Comparison of ENCODE assay signal across 14 cellular contexts in the genomic region with DNA sequence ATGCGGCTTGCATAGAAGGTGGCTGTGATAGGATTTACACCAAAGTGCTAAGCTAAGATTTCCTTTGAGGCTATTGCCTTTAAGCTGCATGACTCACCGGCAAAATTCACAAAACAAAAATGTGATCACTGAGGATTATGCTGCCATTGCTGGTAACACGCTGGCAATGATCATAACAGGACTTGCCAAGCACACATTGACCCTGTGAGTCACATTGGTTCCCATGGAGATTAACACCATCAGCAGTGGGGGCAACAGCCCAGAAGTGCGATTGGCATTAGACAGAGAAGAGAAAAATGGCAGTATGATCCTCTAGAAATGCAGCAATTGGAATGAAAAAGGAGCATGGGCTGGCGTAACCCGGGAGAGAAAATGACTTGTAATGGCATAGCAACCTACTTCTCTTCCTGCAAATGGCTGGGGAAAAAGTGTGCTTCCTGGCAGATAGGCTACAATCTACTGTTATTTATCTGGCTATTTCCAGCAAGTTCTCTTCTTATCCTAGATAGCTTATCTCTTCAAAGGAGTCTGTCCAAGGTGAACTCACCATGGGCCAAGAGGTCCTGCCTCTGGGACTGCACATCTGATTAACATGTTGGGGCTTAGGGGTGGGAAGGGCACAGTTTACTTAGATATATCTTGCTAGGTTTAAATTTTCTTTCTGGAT.
DNase-seq lines count a peak whose midpoint lies in the region; ATAC-seq, FAIRE-seq and TF ChIP-seq lines count a peak whose summit lies in the region.
"Had no signal": no experiment of that assay in that cellular context is flagged by ENCODE, and none has a peak within 500 bp of the region (broad histone marks: within the 10 kb centered on the region; RNA-seq: fewer than 3 reads in every experiment).

No MANE protein-coding gene starts in this region.

- H3K4me3 ChIP-seq in HAP-1, result no peak overlapping the region
- H3K4me3 ChIP-seq in astrocyte (ENCODE audit: insufficient read depth, low read depth, low read length), result no peak overlapping the region
- no peak overlapping the region for H3K4me3 ChIP-seq in kidney epithelial cell (ENCODE audit: low read depth, low read length)

- TF ChIP-seq CTCF in astrocyte (IDR thresholded peaks at IDR 0.05; ENCODE audit: insufficient read depth, low read depth, low read length), result no peak
- no peak for TF ChIP-seq CTCF in kidney epithelial cell (IDR thresholded peaks at IDR 0.05; ENCODE audit: insufficient read depth, low read length, poor library complexity, severe bottlenecking)
- TF ChIP-seq CTCF in glutamatergic neuron (IDR thresholded peaks at IDR 0.05; ENCODE audit: partially characterized antibody, unreplicated experiment), result no peak

- FAIRE-seq in astrocyte (lab: Jason Lieb, UNC), result peak; percentile 94
- FAIRE-seq: GM18507, H1 had no signal

- no peak for ATAC-seq in HG02798 (IDR thresholded peaks at IDR 0.05; ENCODE audit: poor library complexity, unreplicated experiment)

- H3K36me3 Mint-ChIP-seq in astrocyte (ENCODE audit: low read depth, unreplicated experiment) (no peaks in the 10 kb centered on the region), glutamatergic neuron (ENCODE audit: unreplicated experiment) (peaks cover 14% of the 10 kb centered on the region)

- H3K4me1 ChIP-seq in HAP-1, result no peaks in the 10 kb centered on the region; the same call in 1 of the 2 replicates
- H3K4me1 ChIP-seq in astrocyte (ENCODE audit: insufficient read depth, low read length), result peaks cover 17% of the 10 kb centered on the region

- H3K9me3 Mint-ChIP-seq in astrocyte (ENCODE audit: unreplicated experiment) (peaks cover 6% of the 10 kb centered on the region), glutamatergic neuron (ENCODE audit: unreplicated experiment) (peaks cover 2% of the 10 kb centered on the region)
- H3K9me3 Mint-ChIP-seq: activated T-helper 2 cell treated with anti-CD3 and anti-CD28 coated beads, Interferon-gamma antibody, Interleukin-2, Interleukin-4, amounts not matched to agents 10 μg/mL and 5 μg/mL and 100 μg/mL, durations not matched to agents 14 hours and 24 hours and 36 hours had no signal

- H3K4me3 Mint-ChIP-seq in astrocyte (ENCODE audit: unreplicated experiment) (no peak overlapping the region), glutamatergic neuron (ENCODE audit: unreplicated experiment) (no peak overlapping the region)

- H3K36me3 ChIP-seq in HAP-1 (replicated peaks) (no peaks in the 10 kb centered on the region), astrocyte (ENCODE audit: insufficient read depth, low read length) (no peaks in the 10 kb centered on the region), kidney epithelial cell (ENCODE audit: control insufficient read depth, insufficient read depth, low read length) (no peaks in the 10 kb centered on the region)

- no peaks in the 10 kb centered on the region for H3K79me2 ChIP-seq in astrocyte (ENCODE audit: insufficient read depth, low read length)

- in situ Hi-C loops in HAP-1 (cut with MboI; ENCODE audit: low sequenced_read_pairs), result loop anchor here (10.0 kb wide), 1 partner anchor 260 kb away; no protein-coding TSS in a partner anchor

- peak overlapping the region; percentile 75 for H3K27ac ChIP-seq in astrocyte (ENCODE audit: low read depth, low read length)
- H3K27ac ChIP-seq: C4-2B had no signal

- H3K4me2 ChIP-seq in astrocyte (ENCODE audit: low read length), result peak overlapping the region; percentile 71

- H3K27me3 Mint-ChIP-seq in astrocyte (ENCODE audit: low read depth, unreplicated experiment) (no peaks in the 10 kb centered on the region), glutamatergic neuron (ENCODE audit: unreplicated experiment) (peaks cover 2% of the 10 kb centered on the region)

- peak; percentile 49 for DNase-seq in A172 (ENCODE audit: low spot score)
- DNase-seq in HAP-1 (ENCODE audit: low spot score in 2 of 2), result peak; percentile 11 to 12
- peak; percentile 96 for DNase-seq in astrocyte (ENCODE audit: low read depth)
- peak; percentile 26 for DNase-seq in kidney epithelial cell (ENCODE audit: low read depth)
- DNase-seq in NOMO-1 treated with dmso at 0.1 percent for 144 hours (lab: John Stamatoyannopoulos, UW; ENCODE audit: unreplicated experiment), result no peak
- no peak for DNase-seq in glutamatergic neuron
- no peak for DNase-seq in activated gamma-delta T cell treated with Interleukin-2 at 50 U/mL for 16 hours
- DNase-seq: erythroblast, NCI-H510A had no signal

- peak overlapping the region; percentile 14 for H3K9ac ChIP-seq in astrocyte (ENCODE audit: low read length)

- H3K4me1 Mint-ChIP-seq in astrocyte (ENCODE audit: low read depth, unreplicated experiment), result peaks cover 10% of the 10 kb centered on the region
- peaks cover 3% of the 10 kb centered on the region for H3K4me1 Mint-ChIP-seq in glutamatergic neuron (ENCODE audit: low read depth, unreplicated experiment)

- peak overlapping the region; percentile 62 for H2AFZ ChIP-seq in astrocyte (ENCODE audit: low read depth, low read length)

- H3K27ac Mint-ChIP-seq in astrocyte (ENCODE audit: unreplicated experiment) (no peak overlapping the region), glutamatergic neuron (ENCODE audit: unreplicated experiment) (no peak overlapping the region)
- H3K27ac Mint-ChIP-seq: activated T-helper 2 cell treated with anti-CD3 and anti-CD28 coated beads, Interferon-gamma antibody, Interleukin-2, Interleukin-4, amounts not matched to agents 10 μg/mL and 5 μg/mL and 100 μg/mL, durations not matched to agents 14 hours and 24 hours and 36 hours had no signal

- peaks cover 8% of the 10 kb centered on the region for H3K27me3 ChIP-seq in HAP-1 (ENCODE audit: low read depth)
- H3K27me3 ChIP-seq in astrocyte (ENCODE audit: insufficient read depth, low read length), result no peaks in the 10 kb centered on the region
- peaks cover 2% of the 10 kb centered on the region for H3K27me3 ChIP-seq in kidney epithelial cell (ENCODE audit: control insufficient read depth, insufficient read depth, low read length)

- H3K9me3 ChIP-seq in HAP-1, result no peaks in the 10 kb centered on the region; the same call in 1 of the 2 replicates
- H3K9me3 ChIP-seq in astrocyte (ENCODE audit: insufficient read depth, low read depth, low read length), result no peaks in the 10 kb centered on the region

- no peaks in the 10 kb centered on the region for H4K20me1 ChIP-seq in astrocyte (ENCODE audit: insufficient read depth, low read length)

Comparison
In these comparisons a context has a peak if more than half of its experiments do, and no peak if none do; other contexts are left out.
1. DNase-seq: peak in A172 (single experiment), HAP-1 (2 of 2), astrocyte (single experiment) and kidney epithelial cell (single experiment); none in NOMO-1 treated with dmso at 0.1 percent for 144 hours (single experiment), glutamatergic neuron (single experiment) and activated gamma-delta T cell treated with Interleukin-2 at 50 U/mL for 16 hours (single experiment).